12 cellular contexts compared by ENCODE assay signal in the genomic region with DNA sequence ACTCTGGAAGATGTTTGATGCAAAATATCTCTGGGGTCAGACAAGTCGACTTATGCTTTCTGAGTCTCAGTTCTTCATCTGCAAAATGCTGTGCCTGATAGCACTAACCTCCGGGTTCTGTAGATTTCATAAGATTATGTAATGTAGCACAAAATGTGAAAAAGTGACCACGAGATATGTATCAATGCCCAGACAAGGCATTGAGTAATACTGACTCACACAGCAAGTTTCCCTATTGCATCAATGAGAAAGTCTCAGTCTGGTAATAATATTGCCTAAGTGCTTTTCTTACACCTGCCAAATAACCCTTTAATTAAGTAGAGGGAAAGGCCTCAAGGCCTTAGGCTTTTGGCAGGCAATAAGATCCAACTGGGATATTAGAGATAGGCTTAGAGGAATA. TPM values are rescaled to one million over a fixed set of nuclear protein-coding genes. Genes with fewer than 3 reads are reported as not detected.
DNase-seq lines count a peak whose midpoint lies in the region; ATAC-seq and TF ChIP-seq lines count a peak whose summit lies in the region.
"Had no signal": no experiment of that assay in that cellular context is flagged by ENCODE, and none has a peak within 500 bp of the region (broad histone marks: within the 10 kb centered on the region; RNA-seq: fewer than 3 reads in every experiment).

No MANE protein-coding gene starts in this region.

- no peaks in the 10 kb centered on the region for H3K4me1 ChIP-seq in sigmoid colon

- DNase-seq in RPMI7951 (ENCODE audit: low read depth) (peak; percentile 6), fibroblast of the conjunctiva (ENCODE audit: low read depth) (peak; percentile 30), NCI-H526 (lab: John Stamatoyannopoulos, UW) (no peak), sigmoid colon (no peak), NAMALWA (ENCODE audit: low spot score) (no peak)
- DNase-seq in stimulated activated naive CD8-positive, alpha-beta T cell treated with anti-CD3 and anti-CD28 coated beads, Interleukin-15, amount 100 ng/mL, for 72 hours = no peak
- DNase-seq: DMS79, GOT3, NCI-H1105 treated with DMSO at 0.1 percent for 48 hours, nephron progenitor cell had no signal

- H3K27me3 ChIP-seq in sigmoid colon = no peaks in the 10 kb centered on the region

- WGBS in sigmoid colon, 2 donors = 63 to 74% methylated on average over 3 of the region's 3 CpGs

- H3K27ac ChIP-seq in sigmoid colon = no peak overlapping the region

- no peaks in the 10 kb centered on the region for H3K9me3 Mint-ChIP-seq in stimulated activated naive CD8-positive, alpha-beta T cell treated with anti-CD3 and anti-CD28 coated beads, Interleukin-15, amount 100 ng/mL, for 72 hours
- H3K9me3 Mint-ChIP-seq: activated T-helper 1 cell treated with anti-CD3 and anti-CD28 coated beads, Interleukin-12 subunit alpha, Interleukin-12 subunit beta, Interleukin-2, Interleukin-4 antibody, amounts not matched to agents 30 ng/mL and 10 ng/mL and 1 ng/mL, durations not matched to agents 14 hours and 24 hours and 36 hours; nephron progenitor cell had no signal

- no peak for TF ChIP-seq CTCF in sigmoid colon (IDR thresholded peaks at IDR 0.05)

- H3K4me3 Mint-ChIP-seq in stimulated activated naive CD8-positive, alpha-beta T cell treated with anti-CD3 and anti-CD28 coated beads, Interleukin-15, amount 100 ng/mL, for 72 hours = no peak overlapping the region
- H3K4me3 Mint-ChIP-seq: activated T-helper 1 cell treated with anti-CD3 and anti-CD28 coated beads, Interleukin-12 subunit alpha, Interleukin-12 subunit beta, Interleukin-2, Interleukin-4 antibody, amounts not matched to agents 30 ng/mL and 10 ng/mL and 1 ng/mL, durations not matched to agents 14 hours and 24 hours and 36 hours; nephron progenitor cell had no signal

- H3K4me3 ChIP-seq in sigmoid colon = no peak overlapping the region

- H3K9me3 ChIP-seq in sigmoid colon = no peaks in the 10 kb centered on the region

- H3K4me1 Mint-ChIP-seq in stimulated activated naive CD8-positive, alpha-beta T cell treated with anti-CD3 and anti-CD28 coated beads, Interleukin-15, amount 100 ng/mL, for 72 hours = no peaks in the 10 kb centered on the region
- H3K4me1 Mint-ChIP-seq: nephron progenitor cell had no signal

- H3K27me3 Mint-ChIP-seq in stimulated activated naive CD8-positive, alpha-beta T cell treated with anti-CD3 and anti-CD28 coated beads, Interleukin-15, amount 100 ng/mL, for 72 hours = peaks cover 35% of the 10 kb centered on the region

- intact Hi-C loops in sigmoid colon (cut with DNase I) = no loop called here

- H3K36me3 ChIP-seq in sigmoid colon = no peaks in the 10 kb centered on the region

- no peak for TF ChIP-seq EP300 in sigmoid colon (IDR thresholded peaks at IDR 0.05)

- no peak for TF ChIP-seq POLR2A in sigmoid colon (IDR thresholded peaks at IDR 0.05)

- ATAC-seq in HG02885 (IDR thresholded peaks at IDR 0.05; ENCODE audit: poor library complexity, unreplicated experiment) = peak; percentile 65
- peak; percentile 73 for ATAC-seq in stimulated activated naive CD8-positive, alpha-beta T cell treated with anti-CD3 and anti-CD28 coated beads, Interleukin-15, amount 100 ng/mL, for 72 hours

- no peak overlapping the region for H3K27ac Mint-ChIP-seq in stimulated activated naive CD8-positive, alpha-beta T cell treated with anti-CD3 and anti-CD28 coated beads, Interleukin-15, amount 100 ng/mL, for 72 hours
- H3K27ac Mint-ChIP-seq: activated T-helper 1 cell treated with anti-CD3 and anti-CD28 coated beads, Interleukin-12 subunit alpha, Interleukin-12 subunit beta, Interleukin-2, Interleukin-4 antibody, amounts not matched to agents 30 ng/mL and 10 ng/mL and 1 ng/mL, durations not matched to agents 14 hours and 24 hours and 36 hours; nephron progenitor cell had no signal

RNA-seq across cellular contexts. Expression of a gene that starts 41.4 kb away (rescaled TPM):
- 667 and 839 TPM in 2 replicates for total RNA-seq in RPMI7951 (2014; rRNA removed; shearing (Covaris generic))
- total RNA-seq in sigmoid colon = 100 to 1,000 TPM; 142 to 280 (median 175) TPM
- 10 to 100 TPM in 2 of 3 donors, 1 to 10 TPM in 1; 7.2 to 47.1 (median 38.4) TPM for polyA plus RNA-seq in sigmoid colon
- total RNA-seq: activated T-helper 1 cell treated with anti-CD3 and anti-CD28 coated beads, Interleukin-12 subunit alpha, Interleukin-12 subunit beta, Interleukin-2, Interleukin-4 antibody, amounts not matched to agents 30 ng/mL and 10 ng/mL and 1 ng/mL, durations not matched to agents 14 hours and 24 hours and 36 hours had no signal

Comparison
In these comparisons a context has a peak if more than half of its experiments do, and no peak if none do; other contexts are left out.
1. DNase-seq: peak in RPMI7951 (single experiment) and fibroblast of the conjunctiva (single experiment); none in stimulated activated naive CD8-positive, alpha-beta T cell treated with anti-CD3 and anti-CD28 coated beads, Interleukin-15, amount 100 ng/mL, for 72 hours (0 of 2), NCI-H526 (0 of 2), sigmoid colon (single experiment) and NAMALWA (single experiment).